20 cellular contexts compared by ENCODE assay signal in the genomic region with DNA sequence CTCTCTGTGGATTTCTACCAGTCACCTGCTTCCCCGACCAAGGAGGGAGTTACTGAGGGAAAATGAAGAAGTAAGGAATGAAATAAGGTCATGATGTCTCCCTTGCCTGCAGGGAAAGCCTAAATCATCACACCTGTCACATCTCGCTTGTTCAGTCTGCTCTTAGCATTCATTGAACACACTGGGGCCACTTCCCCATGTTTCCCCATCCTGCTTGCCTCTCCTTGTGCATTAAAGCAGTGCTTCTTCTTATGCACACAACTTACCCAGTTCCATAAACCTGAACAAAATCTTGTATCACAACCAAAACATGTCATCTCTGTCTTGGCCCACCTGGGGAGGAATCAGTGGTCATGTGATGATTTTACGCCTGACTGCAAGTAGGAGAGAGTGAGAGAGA.
A peak's percentile ranks its signal among the peaks of the same experiment; 100 is the strongest.
DNase-seq lines count a peak whose midpoint lies in the region; ATAC-seq and TF ChIP-seq lines count a peak whose summit lies in the region.
"Had no signal": no experiment of that assay in that cellular context is flagged by ENCODE, and none has a peak within 500 bp of the region (broad histone marks: within the 10 kb centered on the region; RNA-seq: fewer than 3 reads in every experiment).

No MANE protein-coding gene starts in this region.

- ATAC-seq in GM21723 (IDR thresholded peaks at IDR 0.05; ENCODE audit: unreplicated experiment) (no peak), GM21526 (IDR thresholded peaks at IDR 0.05; ENCODE audit: low FRiP score, unreplicated experiment) (no peak)
- ATAC-seq: T-helper 17 cell had no signal

- peak overlapping the region; percentile 48 for H3K4me3 Mint-ChIP-seq in MCF 10A (ENCODE audit: unreplicated experiment)
- H3K4me3 Mint-ChIP-seq: activated CD4-positive, alpha-beta memory T cell treated with anti-CD3 and anti-CD28 coated beads for 36 hours; T-helper 17 cell had no signal

- POLR2A ChIA-PET in MCF 10A (lab: Yijun Ruan, JAX), result interaction anchor here (0.6 to 1.2 kb wide), 6 partner anchors 9 to 64 kb away, joined by 3 to 5 read pairs (median 4); no protein-coding TSS in a partner anchor
- POLR2A ChIA-PET in RWPE1 (lab: Yijun Ruan, JAX; ENCODE audit: low non-redundant PET), result no interaction called here

- no peak overlapping the region for H3K9ac ChIP-seq in mesendoderm (ENCODE audit: low read length)

- no peak overlapping the region for H2BK5ac ChIP-seq in mesendoderm (ENCODE audit: low read length)

- H3K27me3 ChIP-seq in breast epithelium, result no peaks in the 10 kb centered on the region
- H3K27me3 ChIP-seq in mesendoderm (ENCODE audit: insufficient read depth, low read length, poor library complexity), result no peaks in the 10 kb centered on the region
- H3K27me3 ChIP-seq: ascending aorta, upper lobe of right lung had no signal

- H3K79me1 ChIP-seq in mesendoderm (ENCODE audit: low read length), result no peaks in the 10 kb centered on the region

- H3K27me3 Mint-ChIP-seq in MCF 10A (ENCODE audit: insufficient read depth, unreplicated experiment), result no peaks in the 10 kb centered on the region
- H3K27me3 Mint-ChIP-seq: activated CD4-positive, alpha-beta memory T cell treated with anti-CD3 and anti-CD28 coated beads for 36 hours; T-helper 17 cell had no signal

- no peak overlapping the region for H2BK120ac ChIP-seq in mesendoderm (ENCODE audit: low read depth, low read length)

- no peak overlapping the region for H3K4ac ChIP-seq in mesendoderm (ENCODE audit: low read depth, low read length)

- intact Hi-C loops in MCF 10A (cut with micrococcal nuclease) (loop anchor here (5.0 kb wide), 1 partner anchor 213 kb away; no protein-coding TSS in a partner anchor), breast epithelium (cut with DNase I; ENCODE audit: low total_unique reads) (no loop called here)

- WGBS in mesendoderm (ENCODE audit: extremely low coverage, insufficient coverage, low lambda C conversion rate), result no CpG with 5 or more reads among the region's 3 CpGs

- H3K4me1 Mint-ChIP-seq in MCF 10A (ENCODE audit: insufficient read depth, unreplicated experiment), result peaks cover 38% of the 10 kb centered on the region

- H3K9me3 Mint-ChIP-seq in MCF 10A (ENCODE audit: unreplicated experiment), result no peaks in the 10 kb centered on the region
- H3K9me3 Mint-ChIP-seq: activated CD4-positive, alpha-beta memory T cell treated with anti-CD3 and anti-CD28 coated beads for 36 hours; neural crest cell had no signal

- no peaks in the 10 kb centered on the region for H3K9me3 ChIP-seq in breast epithelium
- H3K9me3 ChIP-seq: ascending aorta, Caco-2, upper lobe of right lung had no signal

- TF ChIP-seq CTCF in MCF 10A (IDR thresholded peaks at IDR 0.05; ENCODE audit: unreplicated experiment) (no peak), breast epithelium (IDR thresholded peaks at IDR 0.05) (no peak), RWPE1 (conservative IDR thresholded peaks at IDR 0.05; ENCODE audit: low read depth) (no peak)

- CTCF ChIA-PET in MCF 10A (lab: Yijun Ruan, JAX), result interaction anchor here (0.8 to 1.6 kb wide), 2 partner anchors 43 to 150 kb away, joined by 3 to 5 read pairs; a partner anchor contains a TSS
- CTCF ChIA-PET in RWPE1 (lab: Yijun Ruan, JAX), result no interaction called here

- no peaks in the 10 kb centered on the region for H3K36me3 Mint-ChIP-seq in MCF 10A (ENCODE audit: insufficient read depth, unreplicated experiment)
- H3K36me3 Mint-ChIP-seq: activated CD4-positive, alpha-beta memory T cell treated with anti-CD3 and anti-CD28 coated beads for 36 hours had no signal

- H3K36me3 ChIP-seq in breast epithelium (no peaks in the 10 kb centered on the region), mesendoderm (ENCODE audit: control insufficient read depth, insufficient read depth, low read length) (no peaks in the 10 kb centered on the region)
- H3K36me3 ChIP-seq: ascending aorta, upper lobe of right lung had no signal

- no TSS peak for BruUV-seq in MCF 10A (replicated peaks; lab: Mats Ljungman, UMichigan)

- no peaks in the 10 kb centered on the region for H3K79me2 ChIP-seq in mesendoderm (ENCODE audit: control insufficient read depth, insufficient read depth, low read length)

- no peak overlapping the region for H2BK15ac ChIP-seq in mesendoderm (replicated peaks; ENCODE audit: low read depth)

- no peak overlapping the region for H3K18ac ChIP-seq in mesendoderm (ENCODE audit: low read length)

- H3K56ac ChIP-seq in mesendoderm (ENCODE audit: low read length), result no peak overlapping the region

- TF ChIP-seq POLR2A in breast epithelium (IDR thresholded peaks at IDR 0.05), result no peak

- peak overlapping the region; percentile 67 for H3K27ac Mint-ChIP-seq in MCF 10A (ENCODE audit: low read depth, unreplicated experiment)
- H3K27ac Mint-ChIP-seq: activated CD4-positive, alpha-beta memory T cell treated with anti-CD3 and anti-CD28 coated beads for 36 hours; T-helper 17 cell had no signal

- H3K4me1 ChIP-seq in breast epithelium, result no peaks in the 10 kb centered on the region
- H3K4me1 ChIP-seq in mesendoderm (ENCODE audit: control insufficient read depth, low read depth, low read length), result peaks cover 8% of the 10 kb centered on the region
- H3K4me1 ChIP-seq: ascending aorta, Caco-2, upper lobe of right lung had no signal

- no peak overlapping the region for H3K27ac ChIP-seq in breast epithelium
- peak overlapping the region; percentile 97 for H3K27ac ChIP-seq in RWPE1
- no peak overlapping the region for H3K27ac ChIP-seq in mesendoderm (ENCODE audit: low read depth, low read length)
- H3K27ac ChIP-seq: ascending aorta, upper lobe of right lung had no signal

- H4K5ac ChIP-seq in mesendoderm (ENCODE audit: low read length), result peak overlapping the region; percentile 94

- H4K8ac ChIP-seq in mesendoderm (ENCODE audit: low read depth, low read length), result peak overlapping the region; percentile 3

- H2AK5ac ChIP-seq in mesendoderm (ENCODE audit: low read length), result no peak overlapping the region

- no peak overlapping the region for H3K4me3 ChIP-seq in breast epithelium
- H3K4me3 ChIP-seq in mesendoderm (ENCODE audit: low read length), result no peak overlapping the region
- H3K4me3 ChIP-seq: ascending aorta, upper lobe of right lung had no signal

- no peak overlapping the region for H3K4me2 ChIP-seq in mesendoderm (ENCODE audit: low read length)

- DNase-seq in MCF 10A (ENCODE audit: unreplicated experiment) (no peak), breast epithelium (ENCODE audit: low spot score in 2 of 2) (no peak), RWPE1 (ENCODE audit: low spot score) (no peak), mesendoderm (no peak), NCI-H82 treated with DMSO at 0.1 percent for 48 hours (lab: John Stamatoyannopoulos, UW; ENCODE audit: unreplicated experiment) (no peak)
- no peak for DNase-seq in stimulated activated CD4-positive, alpha-beta T cell treated with anti-CD3 and anti-CD28 coated beads, Interleukin-12 subunit alpha, Interleukin-12 subunit beta, amount 100 ng/mL, for 4 hours
- DNase-seq: activated CD4-positive, alpha-beta memory T cell treated with anti-CD3 and anti-CD28 coated beads for 36 hours; activated naive CD4-positive, alpha-beta T cell treated with anti-CD3 and anti-CD28 coated beads, Interleukin-2, amount 50 U/mL, for 16 hours; activated T-cell treated with anti-CD3 and anti-CD28 coated beads, Interleukin-2, amount 50 U/mL, for 48 hours; kidney; right cardiac atrium; Right ventricle myocardium superior; stimulated activated naive CD8-positive, alpha-beta T cell treated with anti-CD3 and anti-CD28 coated beads, Interleukin-15, Interleukin-2, amounts not matched to agents 100 U/mL and 50 U/mL, for 24 hours; T-helper 17 cell; upper lobe of right lung had no signal

- no peak overlapping the region for H3K23ac ChIP-seq in mesendoderm (ENCODE audit: low read length)
